In genomic region chr2:239821694-239822075, GRCh38 we compare ENCODE assay signal across 17 cellular contexts.
DNase-seq lines count a peak whose midpoint lies in the region; ATAC-seq and TF ChIP-seq lines count a peak whose summit lies in the region.
"Had no signal": no experiment of that assay in that cellular context is flagged by ENCODE, and none has a peak within 500 bp of the region (broad histone marks: within the 10 kb centered on the region; RNA-seq: fewer than 3 reads in every experiment).

No MANE protein-coding gene starts in this region.

- no peak overlapping the region for H3K27ac ChIP-seq in OCI-LY7 (ENCODE audit: low read depth, low read length, poor library complexity, severe bottlenecking)

- no TSS peak for BruUV-seq in OCI-LY7 (replicated peaks; lab: Mats Ljungman, UMichigan)

- H3K27ac Mint-ChIP-seq in activated CD4-positive, alpha-beta memory T cell treated with anti-CD3 and anti-CD28 coated beads, Interleukin-2, amount 10 ng/mL, durations not matched to agents 7 days and 5 days = no peak overlapping the region
- no peak overlapping the region for H3K27ac Mint-ChIP-seq in activated CD4-positive, alpha-beta memory T cell treated with anti-CD3 and anti-CD28 coated beads for 36 hours
- no peak overlapping the region for H3K27ac Mint-ChIP-seq in CD14-positive monocyte
- H3K27ac Mint-ChIP-seq: CD8-positive, alpha-beta T cell had no signal

- DNase-seq in activated CD4-positive, alpha-beta memory T cell treated with anti-CD3 and anti-CD28 coated beads, Interleukin-2, amount 10 ng/mL, durations not matched to agents 7 days and 5 days = peak; percentile 1
- no peak for DNase-seq in activated CD4-positive, alpha-beta memory T cell treated with anti-CD3 and anti-CD28 coated beads for 36 hours
- DNase-seq in CD14-positive monocyte (ENCODE audit: low spot score) (peak; percentile 34), islet precursor cell (peak; percentile 35), sciatic nerve (ENCODE audit: low spot score) (peak; percentile 28), H7 (no peak), OCI-LY7 (ENCODE audit: low spot score) (no peak)
- DNase-seq: DMS79 treated with DMSO at 0.1 percent for 48 hours, HCEC 1CT, IMR-90, Karpas-422, MG63, NCI-H1092 treated with DMSO at 0.1 percent for 48 hours, NCI-H2227 treated with DMSO at 0.1 percent for 48 hours, NCI-H524 treated with DMSO at 0.1 percent for 48 hours had no signal

- H3K4me1 Mint-ChIP-seq in activated CD4-positive, alpha-beta memory T cell treated with anti-CD3 and anti-CD28 coated beads, Interleukin-2, amount 10 ng/mL, durations not matched to agents 7 days and 5 days = peaks cover 9% of the 10 kb centered on the region
- peaks cover 11% of the 10 kb centered on the region for H3K4me1 Mint-ChIP-seq in activated CD4-positive, alpha-beta memory T cell treated with anti-CD3 and anti-CD28 coated beads for 36 hours (ENCODE audit: low read depth)
- peaks cover 5% of the 10 kb centered on the region for H3K4me1 Mint-ChIP-seq in CD14-positive monocyte

- H3K9me2 ChIP-seq in OCI-LY7 (ENCODE audit: insufficient read depth, low read length) = no peaks in the 10 kb centered on the region

- no peaks in the 10 kb centered on the region for H3K79me2 ChIP-seq in OCI-LY7 (ENCODE audit: insufficient read depth, low read depth, low read length)

- CTCF ChIA-PET in activated CD4-positive, alpha-beta memory T cell treated with anti-CD3 and anti-CD28 coated beads, Interleukin-2, amount 10 ng/mL, durations not matched to agents 7 days and 5 days (lab: Charles Lee) = no interaction called here
- CTCF ChIA-PET in activated CD4-positive, alpha-beta memory T cell treated with anti-CD3 and anti-CD28 coated beads for 36 hours (lab: Charles Lee) = no interaction called here
- CTCF ChIA-PET in OCI-LY7 (lab: Charles Lee; ENCODE audit: unreplicated experiment) = no interaction called here

- no peaks in the 10 kb centered on the region for H3K27me3 ChIP-seq in H7 (ENCODE audit: control insufficient read depth, insufficient read depth, low read length)
- H3K27me3 ChIP-seq: MG63 had no signal

- POLR2A ChIA-PET in activated CD4-positive, alpha-beta memory T cell treated with anti-CD3 and anti-CD28 coated beads, Interleukin-2, amount 10 ng/mL, durations not matched to agents 7 days and 5 days (lab: Charles Lee) = no interaction called here
- POLR2A ChIA-PET in activated CD4-positive, alpha-beta memory T cell treated with anti-CD3 and anti-CD28 coated beads for 36 hours (lab: Charles Lee) = no interaction called here
- POLR2A ChIA-PET in OCI-LY7 (lab: Charles Lee) = interaction anchor here (0.6 kb wide), 1 partner anchor 32 kb away, joined by 3 read pairs; no protein-coding TSS in a partner anchor

- no peaks in the 10 kb centered on the region for H3K9me3 ChIP-seq in OCI-LY7 (ENCODE audit: low read length)
- H3K9me3 ChIP-seq: MG63 had no signal

- no peaks in the 10 kb centered on the region for H3K36me3 ChIP-seq in H7 (replicated peaks; ENCODE audit: control insufficient read depth, insufficient read depth, low read length)
- no peaks in the 10 kb centered on the region for H3K36me3 ChIP-seq in OCI-LY7 (ENCODE audit: insufficient read depth, low read length)
- H3K36me3 ChIP-seq: MG63 had no signal

- peaks cover 3% of the 10 kb centered on the region for H3K27me3 Mint-ChIP-seq in activated CD4-positive, alpha-beta memory T cell treated with anti-CD3 and anti-CD28 coated beads, Interleukin-2, amount 10 ng/mL, durations not matched to agents 7 days and 5 days
- peaks cover 8% of the 10 kb centered on the region for H3K27me3 Mint-ChIP-seq in activated CD4-positive, alpha-beta memory T cell treated with anti-CD3 and anti-CD28 coated beads for 36 hours
- peaks cover 15 to 27% (median 20%) of the 10 kb centered on the region in 3 donors for H3K27me3 Mint-ChIP-seq in CD14-positive monocyte (ENCODE audit: low read depth in 3 of 3)

- H3K4me3 ChIP-seq in H7 (ENCODE audit: insufficient read depth, low read depth, low read length) (no peak overlapping the region), OCI-LY7 (ENCODE audit: low read depth, low read length, poor library complexity, severe bottlenecking) (no peak overlapping the region)
- H3K4me3 ChIP-seq: MG63 had no signal

- H3K36me3 Mint-ChIP-seq in activated CD4-positive, alpha-beta memory T cell treated with anti-CD3 and anti-CD28 coated beads, Interleukin-2, amount 10 ng/mL, durations not matched to agents 7 days and 5 days (ENCODE audit: low read depth) = no peaks in the 10 kb centered on the region
- no peaks in the 10 kb centered on the region for H3K36me3 Mint-ChIP-seq in activated CD4-positive, alpha-beta memory T cell treated with anti-CD3 and anti-CD28 coated beads for 36 hours
- H3K36me3 Mint-ChIP-seq in CD14-positive monocyte = no peaks in the 10 kb centered on the region
- H3K36me3 Mint-ChIP-seq: CD8-positive, alpha-beta T cell had no signal

- no peak for ATAC-seq in sciatic nerve
- no peak for ATAC-seq in GM19452 (IDR thresholded peaks at IDR 0.05; ENCODE audit: unreplicated experiment)
- ATAC-seq: CD8-positive, alpha-beta T cell had no signal

- no peaks in the 10 kb centered on the region for H3K4me1 ChIP-seq in OCI-LY7 (ENCODE audit: insufficient read depth, low read length, poor library complexity, severe bottlenecking)

- no peak overlapping the region for H3K4me2 ChIP-seq in OCI-LY7 (ENCODE audit: low read length)

- H3K9me3 Mint-ChIP-seq in activated CD4-positive, alpha-beta memory T cell treated with anti-CD3 and anti-CD28 coated beads, Interleukin-2, amount 10 ng/mL, durations not matched to agents 7 days and 5 days = no peaks in the 10 kb centered on the region
- H3K9me3 Mint-ChIP-seq in activated CD4-positive, alpha-beta memory T cell treated with anti-CD3 and anti-CD28 coated beads for 36 hours = no peaks in the 10 kb centered on the region
- H3K9me3 Mint-ChIP-seq in CD14-positive monocyte = peaks cover 0 to 2% (median 0%) of the 10 kb centered on the region in 7 donors
- H3K9me3 Mint-ChIP-seq: CD8-positive, alpha-beta T cell had no signal

- no peaks in the 10 kb centered on the region for H4K20me1 ChIP-seq in OCI-LY7 (ENCODE audit: insufficient read depth, low read length)

- H3K4me3 Mint-ChIP-seq in activated CD4-positive, alpha-beta memory T cell treated with anti-CD3 and anti-CD28 coated beads, Interleukin-2, amount 10 ng/mL, durations not matched to agents 7 days and 5 days = no peak overlapping the region
- H3K4me3 Mint-ChIP-seq in activated CD4-positive, alpha-beta memory T cell treated with anti-CD3 and anti-CD28 coated beads for 36 hours = no peak overlapping the region
- no peak overlapping the region for H3K4me3 Mint-ChIP-seq in CD14-positive monocyte
- H3K4me3 Mint-ChIP-seq: CD8-positive, alpha-beta T cell had no signal

- intact Hi-C loops in activated CD4-positive, alpha-beta memory T cell treated with anti-CD3 and anti-CD28 coated beads for 36 hours (cut with micrococcal nuclease) = no loop called here
- intact Hi-C loops in CD14-positive monocyte (cut with micrococcal nuclease) = loop anchor here in 1 of 2 donors (10.0 kb wide), 1 partner anchor 173 kb away; no protein-coding TSS in a partner anchor
- intact Hi-C loops in sciatic nerve (cut with DNase I) = no loop called here
- intact Hi-C loops in OCI-LY7 (cut with micrococcal nuclease; ENCODE audit: unreplicated experiment) = no loop called here

- no peak for TF ChIP-seq CTCF in CD14-positive monocyte (IDR thresholded peaks at IDR 0.05)
- no peak for TF ChIP-seq CTCF in OCI-LY7 (conservative IDR thresholded peaks at IDR 0.05; ENCODE audit: low read length)

- H2AFZ ChIP-seq in OCI-LY7 (ENCODE audit: low read length) = no peak overlapping the region

Comparison
In these comparisons a context has a peak if more than half of its experiments do, and no peak if none do; other contexts are left out.
1. DNase-seq: peak in activated CD4-positive, alpha-beta memory T cell treated with anti-CD3 and anti-CD28 coated beads, Interleukin-2, amount 10 ng/mL, durations not matched to agents 7 days and 5 days (single experiment), CD14-positive monocyte (single experiment), islet precursor cell (single experiment) and sciatic nerve (single experiment); none in activated CD4-positive, alpha-beta memory T cell treated with anti-CD3 and anti-CD28 coated beads for 36 hours (single experiment), H7 (single experiment) and OCI-LY7 (single experiment).